Comparison of ENCODE assay signal across 7 cellular contexts in genomic region chr1:44118682-44119081, GRCh38. TPM values are rescaled to one million over a fixed set of nuclear protein-coding genes. Genes with fewer than 3 reads are reported as not detected.
"Had no signal": no experiment of that assay in that cellular context is flagged by ENCODE, and none has a peak within 500 bp of the region (broad histone marks: within the 10 kb centered on the region; RNA-seq: fewer than 3 reads in every experiment).

Gene KLF17, plus strand, starts transcription at chr1:44118821. Its CDS starts 87 bp downstream, at chr1:44118908.

- DNase-seq: GM23248, H9, HCEC 1CT, IMR-90, KG1 had no signal

- H3K27ac ChIP-seq: GM23248 had no signal

- FAIRE-seq: K562 had no signal

- H3K4me3 ChIP-seq: GM23248, K562 had no signal

- H2AFZ ChIP-seq: GM23248 had no signal

- H3K9ac ChIP-seq: GM23248 had no signal

RNA-seq across cellular contexts. Expression of gene KLF17, which starts in this region (rescaled TPM):
- total RNA-seq: H4, K562 had no signal
